Comparison of ENCODE assay signal across 1 cellular context in genomic region chr14:91911474-91912032, GRCh38.
TF ChIP-seq lines count a peak whose summit lies in the region.

No MANE protein-coding gene starts in this region.

TF ChIP-seq in HepG2, 621 proteins besides CTCF, POLR2A, EP300 and RAD21 (continued from another document):
- TF ChIP-seq YY1 (IDR thresholded peaks at IDR 0.05; ENCODE audit: insufficient read depth, insufficient replicate concordance, low read depth, low read length), result peak; percentile 76
- TF ChIP-seq PHB2 (IDR thresholded peaks at IDR 0.05; ENCODE audit: partially characterized antibody), result no peak
- no peak for TF ChIP-seq ZNF784 (CRISPR knock-in tag; IDR thresholded peaks at IDR 0.05; ENCODE audit: borderline replicate concordance)
- TF ChIP-seq STAG1 (CRISPR knock-in tag; IDR thresholded peaks at IDR 0.05), result peak; percentile 72
- peak; percentile 88 for TF ChIP-seq THAP9 (CRISPR knock-in tag; IDR thresholded peaks at IDR 0.05; ENCODE audit: borderline replicate concordance)
- no peak for TF ChIP-seq NFE2L2 (IDR thresholded peaks at IDR 0.05; ENCODE audit: low read length)
- TF ChIP-seq ZNF362 (CRISPR knock-in tag; IDR thresholded peaks at IDR 0.05; ENCODE audit: borderline replicate concordance), result peak; percentile 87
- peak; percentile 15 for TF ChIP-seq XRCC5 (optimal IDR thresholded peaks at IDR 0.05; ENCODE audit: low read length)
- no peak for TF ChIP-seq CEBPB (IDR thresholded peaks at IDR 0.05; ENCODE audit: borderline replicate concordance, low read depth, low read length)
- TF ChIP-seq MIER2 (CRISPR knock-in tag; IDR thresholded peaks at IDR 0.05), result no peak
- TF ChIP-seq ZNF468 (CRISPR knock-in tag; IDR thresholded peaks at IDR 0.05), result no peak
- no peak for TF ChIP-seq SATB2 (CRISPR knock-in tag; IDR thresholded peaks at IDR 0.05)
- no peak for TF ChIP-seq WIZ (CRISPR knock-in tag; IDR thresholded peaks at IDR 0.05)
- TF ChIP-seq ZNF33B (CRISPR knock-in tag; IDR thresholded peaks at IDR 0.05), result no peak
- no peak for TF ChIP-seq ZMYM2 (CRISPR knock-in tag; IDR thresholded peaks at IDR 0.05)
- no peak for TF ChIP-seq SETDB1 (CRISPR knock-in tag; IDR thresholded peaks at IDR 0.05; ENCODE audit: borderline replicate concordance)
- no peak for TF ChIP-seq ZEB1 (IDR thresholded peaks at IDR 0.05; ENCODE audit: insufficient replicate concordance, low read depth)
- peak; percentile 83 for TF ChIP-seq SMC3 (IDR thresholded peaks at IDR 0.05; ENCODE audit: low read length)
